Comparison of ENCODE assay signal across 9 cellular contexts in the genomic region with DNA sequence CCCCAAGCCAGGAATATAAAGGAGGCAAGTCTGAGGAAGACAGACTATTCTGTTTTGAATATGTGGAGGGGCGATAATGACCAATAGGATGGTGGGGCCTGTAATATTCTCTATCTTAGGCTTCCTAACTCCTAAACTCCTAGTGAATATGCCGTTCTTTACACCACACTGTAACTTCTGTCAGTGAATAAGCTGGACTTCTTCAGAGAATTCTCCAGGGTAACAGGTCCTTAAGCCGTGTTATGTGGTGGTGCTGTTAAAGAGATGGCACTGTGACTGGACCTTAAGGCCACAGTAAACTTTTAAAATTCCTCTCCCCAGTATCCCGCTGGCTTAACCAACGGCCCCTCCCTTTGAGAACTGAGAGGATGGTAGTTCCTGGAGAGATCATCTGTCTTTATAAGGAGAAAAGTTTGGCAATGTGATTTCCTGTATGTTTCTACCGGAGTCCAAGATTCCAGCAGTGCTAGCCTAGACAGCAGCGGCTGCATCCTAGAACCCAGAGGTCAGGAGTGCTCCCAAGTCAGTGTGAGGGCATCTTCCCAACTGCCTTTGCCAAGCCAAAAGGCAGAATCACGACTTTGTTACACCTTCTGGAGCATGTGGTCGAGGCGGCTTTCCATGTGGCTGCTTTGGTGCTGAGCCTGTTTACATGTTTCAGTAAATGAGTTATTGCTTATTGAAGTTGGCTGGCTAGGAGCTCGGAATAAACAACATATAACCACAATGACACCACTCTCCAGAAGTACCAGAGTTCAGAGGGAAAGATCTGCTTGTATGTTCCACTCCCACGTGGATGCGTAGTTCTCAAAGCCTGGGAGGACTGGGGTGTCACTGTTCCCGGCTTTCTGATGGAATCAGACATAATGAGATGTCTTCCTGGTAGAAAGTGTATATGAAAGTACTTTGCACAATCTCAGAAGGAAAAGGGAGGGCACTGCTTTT. TPM values are rescaled to one million over a fixed set of nuclear protein-coding genes. Genes with fewer than 3 reads are reported as not detected.
DNase-seq lines count a peak whose midpoint lies in the region; ATAC-seq, FAIRE-seq and TF ChIP-seq lines count a peak whose summit lies in the region.
"Had no signal": no experiment of that assay in that cellular context is flagged by ENCODE, and none has a peak within 500 bp of the region (broad histone marks: within the 10 kb centered on the region; RNA-seq: fewer than 3 reads in every experiment).

No MANE protein-coding gene starts in this region.

- H3F3A ChIP-seq in GM23248 (ENCODE audit: insufficient read depth): peaks cover 41% of the 10 kb centered on the region

- peak; percentile 86 for DNase-seq in GM23248
- no peak for DNase-seq in activated naive CD8-positive, alpha-beta T cell treated with anti-CD3 and anti-CD28 coated beads for 36 hours
- peak; percentile 85 for DNase-seq in kidney
- no peak for DNase-seq in spleen
- DNase-seq in DMS 273 (lab: John Stamatoyannopoulos, UW; ENCODE audit: unreplicated experiment): no peak
- no peak for DNase-seq in HPDE6-E6E7 (ENCODE audit: extremely low spot score)
- DNase-seq: occipital lobe had no signal

- no peaks in the 10 kb centered on the region for H3K79me2 ChIP-seq in GM23248 (ENCODE audit: insufficient read depth)

- H4K20me1 ChIP-seq in GM23248 (ENCODE audit: insufficient read depth): no peaks in the 10 kb centered on the region

- H3K27ac Mint-ChIP-seq in activated naive CD8-positive, alpha-beta T cell treated with anti-CD3 and anti-CD28 coated beads for 36 hours: peak overlapping the region; percentile 38

- peaks cover 37% of the 10 kb centered on the region for H3K4me1 ChIP-seq in GM23248 (ENCODE audit: insufficient read depth)
- peaks cover 19% of the 10 kb centered on the region in 2 donors for H3K4me1 ChIP-seq in kidney (ENCODE audit: control insufficient read depth in 1 of 2, insufficient read depth in 1 of 2, low read depth in 1 of 2, low read length in 2 of 2)
- peaks cover 18 to 95% (median 40%) of the 10 kb centered on the region in 6 donors for H3K4me1 ChIP-seq in spleen

- peaks cover 2% of the 10 kb centered on the region for H3K36me3 Mint-ChIP-seq in activated naive CD8-positive, alpha-beta T cell treated with anti-CD3 and anti-CD28 coated beads for 36 hours

- in situ Hi-C loops in GM23248 (cut with MboI): no loop called here

- no peaks in the 10 kb centered on the region for H3K27me3 Mint-ChIP-seq in activated naive CD8-positive, alpha-beta T cell treated with anti-CD3 and anti-CD28 coated beads for 36 hours

- FAIRE-seq in kidney (lab: Jason Lieb, UNC): no peak
- FAIRE-seq: bronchial epithelial cell had no signal

- H3K4me3 ChIP-seq in GM23248: peak overlapping the region; percentile 22
- no peak overlapping the region for H3K4me3 ChIP-seq in kidney (ENCODE audit: low read length in 2 of 2)
- H3K4me3 ChIP-seq in spleen: no peak overlapping the region

- H3K4me2 ChIP-seq in GM23248 (ENCODE audit: unreplicated experiment): peak overlapping the region; percentile 50

- ATAC-seq in HG03565 (IDR thresholded peaks at IDR 0.05; ENCODE audit: unreplicated experiment): no peak

- no peaks in the 10 kb centered on the region for H3K9me3 ChIP-seq in GM23248 (ENCODE audit: low read depth)
- no peaks in the 10 kb centered on the region for H3K9me3 ChIP-seq in kidney (ENCODE audit: control insufficient read depth in 1 of 2, low read length in 2 of 2)
- no peaks in the 10 kb centered on the region for H3K9me3 ChIP-seq in spleen

- H3K9ac ChIP-seq in GM23248 (peak overlapping the region; percentile 62), kidney (ENCODE audit: low read length in 2 of 2) (peak overlapping the region in 1 of 2 donors; percentile 17)

- H2AFZ ChIP-seq in GM23248: peak overlapping the region; percentile 46

- H3K9me2 ChIP-seq in GM23248 (ENCODE audit: insufficient read depth): no peaks in the 10 kb centered on the region

- no peak for TF ChIP-seq CTCF in kidney (IDR thresholded peaks at IDR 0.05; ENCODE audit: borderline replicate concordance, extremely low read depth, insufficient read depth)
- TF ChIP-seq CTCF in spleen (IDR thresholded peaks at IDR 0.05 in 8 of 11, conservative IDR thresholded peaks at IDR 0.05 in 3 of 11): no peak

- WGBS in GM23248 (ENCODE audit: low coverage in 1 of 2, low lambda C conversion rate in 2 of 2, missing lambda C conversion rate in 2 of 2), 2 experiments: 7 to 10% methylated on average over 14 of the region's 14 CpGs
- WGBS in spleen, 5 donors: 68 to 80% (median 75%) methylated on average over 14 of the region's 14 CpGs

- no peak overlapping the region for H3K4me3 Mint-ChIP-seq in activated naive CD8-positive, alpha-beta T cell treated with anti-CD3 and anti-CD28 coated beads for 36 hours

- no peak for TF ChIP-seq POLR2A in spleen (IDR thresholded peaks at IDR 0.05)

- peaks cover 47% of the 10 kb centered on the region for H3K4me1 Mint-ChIP-seq in activated naive CD8-positive, alpha-beta T cell treated with anti-CD3 and anti-CD28 coated beads for 36 hours

- intact Hi-C loops in kidney (cut with DNase I) (no loop called here), spleen (cut with DNase I; ENCODE audit: low total_unique reads) (loop anchor here (5.0 kb wide), 1 partner anchor 99 kb away; no protein-coding TSS in a partner anchor)

- no peaks in the 10 kb centered on the region for H3K9me3 Mint-ChIP-seq in activated naive CD8-positive, alpha-beta T cell treated with anti-CD3 and anti-CD28 coated beads for 36 hours

- peak overlapping the region; percentile 64 for H3K27ac ChIP-seq in GM23248
- H3K27ac ChIP-seq in kidney (ENCODE audit: low read depth in 2 of 2, low read length in 2 of 2): peak overlapping the region; percentile 56 to 57
- H3K27ac ChIP-seq in spleen: peak overlapping the region in 7 of 8 donors; percentile 24 to 92 (median 66)

- no peaks in the 10 kb centered on the region for H3K36me3 ChIP-seq in GM23248 (ENCODE audit: low read depth)
- H3K36me3 ChIP-seq in kidney (ENCODE audit: control insufficient read depth in 1 of 2, insufficient read depth in 2 of 2, low read length in 2 of 2): no peaks in the 10 kb centered on the region
- no peaks in the 10 kb centered on the region for H3K36me3 ChIP-seq in spleen

- H3K27me3 ChIP-seq in GM23248 (replicated peaks; ENCODE audit: insufficient read depth): no peaks in the 10 kb centered on the region
- no peaks in the 10 kb centered on the region for H3K27me3 ChIP-seq in spleen (replicated peaks in 1 of 7)

RNA-seq across cellular contexts. Expression of a gene that starts 41.0 kb away (rescaled TPM):
- 3.8 and 6.3 TPM in 2 replicates for total RNA-seq in GM23248 (2014; rRNA removed; shearing (Covaris generic))
- 4.3 TPM in 2 replicates for polyA plus RNA-seq in GM23248 (2016; fragmentation: Nextera tagmentation; extraction: Ambion mirVana)
- 1 to 10 TPM; 7.6 to 7.8 TPM for total RNA-seq in activated naive CD8-positive, alpha-beta T cell treated with anti-CD3 and anti-CD28 coated beads for 36 hours
- total RNA-seq in kidney: 11.9 TPM
- polyA plus RNA-seq in kidney (ENCODE audit: insufficient read depth, low read depth, low replicate concordance): 6.8 TPM
- 10 to 100 TPM in 6 of 7 donors, 1 to 10 TPM in 1; 9.9 to 25.4 (median 11.3) TPM for total RNA-seq in spleen
- 1 to 10 TPM; 6.0 to 8.8 (median 7.7) TPM for polyA plus RNA-seq in spleen

RNA-seq across cellular contexts. Expression of a gene that starts 41.2 kb away (rescaled TPM):
- total RNA-seq in GM23248 (2014; rRNA removed; shearing (Covaris generic)): 23.3 and 33.6 TPM in 2 replicates
- polyA plus RNA-seq in GM23248 (2016; fragmentation: Nextera tagmentation; extraction: Ambion mirVana) (28.6 and 31.4 TPM in 2 replicates), kidney (ENCODE audit: insufficient read depth, low read depth, low replicate concordance) (10.5 TPM), spleen (10 to 100 TPM in 1 of 3 donors, 1 to 10 TPM in 2; 8.2 to 13.2 (median 9.8) TPM)
- total RNA-seq in activated naive CD8-positive, alpha-beta T cell treated with anti-CD3 and anti-CD28 coated beads for 36 hours: 10 to 100 TPM; 47.9 to 61.6 TPM
- total RNA-seq in kidney (34.8 TPM), spleen (10 to 100 TPM; 38.9 to 51.5 (median 49.5) TPM)

Comparison
In these comparisons a context has a peak if more than half of its experiments do, and no peak if none do; other contexts are left out.
1. DNase-seq: peak in GM23248 (single experiment) and kidney (single experiment); none in activated naive CD8-positive, alpha-beta T cell treated with anti-CD3 and anti-CD28 coated beads for 36 hours (single experiment), spleen (single experiment), DMS 273 (single experiment) and HPDE6-E6E7 (single experiment).
2. Peak in every context shown above with its lines, with median percentiles within 50 percentile points of each other: H3K27ac ChIP-seq.